1 cellular context compared by ENCODE assay signal in the genomic region with DNA sequence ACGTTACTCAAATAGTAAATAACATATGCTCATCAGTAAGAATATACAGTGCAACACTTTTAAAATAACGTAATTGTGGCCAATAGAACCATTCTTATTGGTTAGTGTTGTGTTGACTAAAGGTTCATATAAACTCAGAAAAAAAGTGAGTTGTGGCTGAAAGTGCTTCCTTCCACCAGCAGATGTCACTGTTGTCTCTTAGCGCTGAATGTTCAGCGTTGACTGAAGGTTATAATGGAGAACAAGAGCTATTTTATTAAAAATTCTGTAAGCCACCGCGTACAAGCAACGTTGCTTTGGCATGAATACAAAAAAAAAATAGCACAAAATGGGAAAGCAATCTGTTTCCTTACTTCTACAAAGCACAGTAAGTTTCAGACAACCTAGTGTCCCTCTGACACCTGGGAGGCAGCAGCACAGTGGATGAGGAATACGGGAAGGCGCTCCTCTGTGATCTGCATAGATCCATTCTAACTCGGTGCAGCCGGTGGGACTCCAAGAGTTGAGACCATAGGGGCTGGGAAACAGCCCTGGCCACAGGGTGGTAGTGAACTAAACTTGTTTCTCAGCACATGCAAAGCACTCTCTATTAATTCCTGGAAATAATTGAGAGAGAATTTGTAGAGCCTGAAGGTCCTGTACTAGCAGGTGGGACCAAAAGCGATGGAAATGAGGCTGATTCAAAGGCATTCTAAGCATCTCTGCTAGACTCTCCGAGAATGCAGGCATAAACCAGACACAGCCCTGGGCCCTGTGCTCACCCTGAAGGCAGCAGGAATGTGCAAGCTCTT.
TF ChIP-seq lines count a peak whose summit lies in the region.

No MANE protein-coding gene starts in this region.

TF ChIP-seq in GM23338, 12 proteins besides CTCF, POLR2A, EP300 and RAD21 (continued from another document):
- TF ChIP-seq, protein P1, sequence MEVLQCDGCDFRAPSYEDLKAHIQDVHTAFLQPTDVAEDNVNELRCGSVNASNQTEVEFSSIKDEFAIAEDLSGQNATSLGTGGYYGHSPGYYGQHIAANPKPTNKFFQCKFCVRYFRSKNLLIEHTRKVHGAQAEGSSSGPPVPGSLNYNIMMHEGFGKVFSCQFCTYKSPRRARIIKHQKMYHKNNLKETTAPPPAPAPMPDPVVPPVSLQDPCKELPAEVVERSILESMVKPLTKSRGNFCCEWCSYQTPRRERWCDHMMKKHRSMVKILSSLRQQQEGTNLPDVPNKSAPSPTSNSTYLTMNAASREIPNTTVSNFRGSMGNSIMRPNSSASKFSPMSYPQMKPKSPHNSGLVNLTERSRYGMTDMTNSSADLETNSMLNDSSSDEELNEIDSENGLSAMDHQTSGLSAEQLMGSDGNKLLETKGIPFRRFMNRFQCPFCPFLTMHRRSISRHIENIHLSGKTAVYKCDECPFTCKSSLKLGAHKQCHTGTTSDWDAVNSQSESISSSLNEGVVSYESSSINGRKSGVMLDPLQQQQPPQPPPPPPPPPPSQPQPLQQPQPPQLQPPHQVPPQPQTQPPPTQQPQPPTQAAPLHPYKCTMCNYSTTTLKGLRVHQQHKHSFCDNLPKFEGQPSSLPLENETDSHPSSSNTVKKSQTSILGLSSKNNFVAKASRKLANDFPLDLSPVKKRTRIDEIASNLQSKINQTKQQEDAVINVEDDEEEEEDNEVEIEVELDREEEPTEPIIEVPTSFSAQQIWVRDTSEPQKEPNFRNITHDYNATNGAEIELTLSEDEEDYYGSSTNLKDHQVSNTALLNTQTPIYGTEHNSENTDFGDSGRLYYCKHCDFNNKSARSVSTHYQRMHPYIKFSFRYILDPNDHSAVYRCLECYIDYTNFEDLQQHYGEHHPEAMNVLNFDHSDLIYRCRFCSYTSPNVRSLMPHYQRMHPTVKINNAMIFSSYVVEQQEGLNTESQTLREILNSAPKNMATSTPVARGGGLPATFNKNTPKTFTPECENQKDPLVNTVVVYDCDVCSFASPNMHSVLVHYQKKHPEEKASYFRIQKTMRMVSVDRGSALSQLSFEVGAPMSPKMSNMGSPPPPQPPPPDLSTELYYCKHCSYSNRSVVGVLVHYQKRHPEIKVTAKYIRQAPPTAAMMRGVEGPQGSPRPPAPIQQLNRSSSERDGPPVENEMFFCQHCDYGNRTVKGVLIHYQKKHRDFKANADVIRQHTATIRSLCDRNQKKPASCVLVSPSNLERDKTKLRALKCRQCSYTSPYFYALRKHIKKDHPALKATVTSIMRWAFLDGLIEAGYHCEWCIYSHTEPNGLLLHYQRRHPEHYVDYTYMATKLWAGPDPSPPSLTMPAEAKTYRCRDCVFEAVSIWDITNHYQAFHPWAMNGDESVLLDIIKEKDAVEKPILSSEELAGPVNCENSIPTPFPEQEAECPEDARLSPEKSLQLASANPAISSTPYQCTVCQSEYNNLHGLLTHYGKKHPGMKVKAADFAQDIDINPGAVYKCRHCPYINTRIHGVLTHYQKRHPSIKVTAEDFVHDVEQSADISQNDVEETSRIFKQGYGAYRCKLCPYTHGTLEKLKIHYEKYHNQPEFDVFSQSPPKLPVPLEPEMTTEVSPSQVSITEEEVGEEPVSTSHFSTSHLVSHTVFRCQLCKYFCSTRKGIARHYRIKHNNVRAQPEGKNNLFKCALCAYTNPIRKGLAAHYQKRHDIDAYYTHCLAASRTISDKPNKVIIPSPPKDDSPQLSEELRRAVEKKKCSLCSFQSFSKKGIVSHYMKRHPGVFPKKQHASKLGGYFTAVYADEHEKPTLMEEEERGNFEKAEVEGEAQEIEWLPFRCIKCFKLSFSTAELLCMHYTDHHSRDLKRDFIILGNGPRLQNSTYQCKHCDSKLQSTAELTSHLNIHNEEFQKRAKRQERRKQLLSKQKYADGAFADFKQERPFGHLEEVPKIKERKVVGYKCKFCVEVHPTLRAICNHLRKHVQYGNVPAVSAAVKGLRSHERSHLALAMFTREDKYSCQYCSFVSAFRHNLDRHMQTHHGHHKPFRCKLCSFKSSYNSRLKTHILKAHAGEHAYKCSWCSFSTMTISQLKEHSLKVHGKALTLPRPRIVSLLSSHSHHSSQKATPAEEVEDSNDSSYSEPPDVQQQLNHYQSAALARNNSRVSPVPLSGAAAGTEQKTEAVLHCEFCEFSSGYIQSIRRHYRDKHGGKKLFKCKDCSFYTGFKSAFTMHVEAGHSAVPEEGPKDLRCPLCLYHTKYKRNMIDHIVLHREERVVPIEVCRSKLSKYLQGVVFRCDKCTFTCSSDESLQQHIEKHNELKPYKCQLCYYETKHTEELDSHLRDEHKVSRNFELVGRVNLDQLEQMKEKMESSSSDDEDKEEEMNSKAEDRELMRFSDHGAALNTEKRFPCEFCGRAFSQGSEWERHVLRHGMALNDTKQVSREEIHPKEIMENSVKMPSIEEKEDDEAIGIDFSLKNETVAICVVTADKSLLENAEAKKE (CRISPR knock-in tag; IDR thresholded peaks at IDR 0.05): no peak
- TF ChIP-seq, protein P2, sequence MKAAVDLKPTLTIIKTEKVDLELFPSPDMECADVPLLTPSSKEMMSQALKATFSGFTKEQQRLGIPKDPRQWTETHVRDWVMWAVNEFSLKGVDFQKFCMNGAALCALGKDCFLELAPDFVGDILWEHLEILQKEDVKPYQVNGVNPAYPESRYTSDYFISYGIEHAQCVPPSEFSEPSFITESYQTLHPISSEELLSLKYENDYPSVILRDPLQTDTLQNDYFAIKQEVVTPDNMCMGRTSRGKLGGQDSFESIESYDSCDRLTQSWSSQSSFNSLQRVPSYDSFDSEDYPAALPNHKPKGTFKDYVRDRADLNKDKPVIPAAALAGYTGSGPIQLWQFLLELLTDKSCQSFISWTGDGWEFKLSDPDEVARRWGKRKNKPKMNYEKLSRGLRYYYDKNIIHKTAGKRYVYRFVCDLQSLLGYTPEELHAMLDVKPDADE (IDR thresholded peaks at IDR 0.05): no peak
